ENCODE assay signal across 31 cellular contexts in genomic region chr6:88651400-88651799, GRCh38.
"Had no signal": no experiment of that assay in that cellular context is flagged by ENCODE, and none has a peak within 500 bp of the region (broad histone marks: within the 10 kb centered on the region; RNA-seq: fewer than 3 reads in every experiment).

No MANE protein-coding gene starts in this region.

- H3K9me3 Mint-ChIP-seq: activated B cell treated with CpG ODN at 0.5 μM for 24 hours; activated CD4-positive, alpha-beta T cell treated with anti-CD3 and anti-CD28 coated beads, Interleukin-2, amount 10 ng/mL, durations not matched to agents 7 days and 5 days; T-helper 1 cell treated with Interleukin-12 subunit alpha and Interleukin-12 subunit beta and Interleukin-4 antibody, amounts not matched to agents 30 μg/mL and 1 μg/mL, for 36 hours had no signal

- H3K27ac ChIP-seq: breast epithelium, SJSA1 had no signal

- H3K27ac Mint-ChIP-seq: activated B cell treated with CpG ODN at 0.5 μM for 24 hours; activated CD4-positive, alpha-beta memory T cell treated with anti-CD3 and anti-CD28 coated beads for 36 hours; activated CD4-positive, alpha-beta T cell treated with anti-CD3 and anti-CD28 coated beads, Interleukin-2, amount 10 ng/mL, durations not matched to agents 7 days and 5 days; activated naive CD4-positive, alpha-beta T cell treated with anti-CD3 and anti-CD28 coated beads, Interleukin-2, amount 10 ng/mL, durations not matched to agents 7 days and 5 days; activated naive CD8-positive, alpha-beta T cell treated with anti-CD3 and anti-CD28 coated beads for 36 hours; T-helper 1 cell treated with Interleukin-12 subunit alpha and Interleukin-12 subunit beta and Interleukin-4 antibody, amounts not matched to agents 30 μg/mL and 1 μg/mL, for 36 hours had no signal

- H3K4me3 Mint-ChIP-seq: activated B cell treated with CpG ODN at 0.5 μM for 24 hours; activated CD4-positive, alpha-beta memory T cell treated with anti-CD3 and anti-CD28 coated beads for 36 hours; activated CD4-positive, alpha-beta T cell treated with anti-CD3 and anti-CD28 coated beads, Interleukin-2, amount 10 ng/mL, durations not matched to agents 7 days and 5 days; activated naive CD4-positive, alpha-beta T cell treated with anti-CD3 and anti-CD28 coated beads, Interleukin-2, amount 10 ng/mL, durations not matched to agents 7 days and 5 days; activated naive CD8-positive, alpha-beta T cell treated with anti-CD3 and anti-CD28 coated beads for 36 hours; activated T-cell treated with anti-CD3 and anti-CD28 coated beads, Interleukin-2, amount 50 U/mL, for 4 hours; T-helper 1 cell treated with Interleukin-12 subunit alpha and Interleukin-12 subunit beta and Interleukin-4 antibody, amounts not matched to agents 30 μg/mL and 1 μg/mL, for 36 hours had no signal

- ATAC-seq: activated T-cell treated with anti-CD3 and anti-CD28 coated beads, Interleukin-2, amount 50 U/mL, for 4 hours; Panc1; SK-N-SH treated with all-trans-retinoic acid at 6 μM for 48 hours had no signal

- H3K4me3 ChIP-seq: breast epithelium, SJSA1 had no signal

- H3K27me3 Mint-ChIP-seq: activated B cell treated with CpG ODN at 0.5 μM for 24 hours; activated CD4-positive, alpha-beta memory T cell treated with anti-CD3 and anti-CD28 coated beads for 36 hours; activated CD4-positive, alpha-beta T cell treated with anti-CD3 and anti-CD28 coated beads, Interleukin-2, amount 10 ng/mL, durations not matched to agents 7 days and 5 days; activated naive CD4-positive, alpha-beta T cell treated with anti-CD3 and anti-CD28 coated beads, Interleukin-2, amount 10 ng/mL, durations not matched to agents 7 days and 5 days; activated naive CD8-positive, alpha-beta T cell treated with anti-CD3 and anti-CD28 coated beads for 36 hours had no signal

- H3K4me1 Mint-ChIP-seq: activated naive CD4-positive, alpha-beta T cell treated with anti-CD3 and anti-CD28 coated beads, Interleukin-2, amount 10 ng/mL, durations not matched to agents 7 days and 5 days had no signal

- DNase-seq: activated B cell treated with CpG ODN at 0.5 μM for 24 hours; activated CD4-positive, alpha-beta memory T cell treated with anti-CD3 and anti-CD28 coated beads for 36 hours; activated CD4-positive, alpha-beta T cell treated with anti-CD3 and anti-CD28 coated beads for 1 hour; activated CD4-positive, alpha-beta T cell treated with anti-CD3 and anti-CD28 coated beads, Interleukin-2, amount 10 ng/mL, durations not matched to agents 7 days and 5 days; activated CD8-positive, alpha-beta memory T cell treated with anti-CD3 and anti-CD28 coated beads for 24 hours; activated gamma-delta T cell; activated naive CD4-positive, alpha-beta T cell treated with anti-CD3 and anti-CD28 coated beads, Interleukin-2, amount 10 ng/mL, durations not matched to agents 7 days and 5 days; activated naive CD8-positive, alpha-beta T cell treated with anti-CD3 and anti-CD28 coated beads for 36 hours; activated T-cell treated with anti-CD3 and anti-CD28 coated beads, Interleukin-2, amount 50 U/mL, for 4 hours; aorta; caudate nucleus; KBM-7; MV-4-11; NCI-H1092 treated with DMSO at 0.1 percent for 48 hours; NCI-H1417 treated with DMSO at 0.1 percent for 48 hours; NCI-H1694; NCI-H2029; NCI-H2107; NCI-H2171 treated with DMSO at 0.1 percent for 48 hours; NCI-H226; NCI-H510A; NCI-H526 treated with DMSO at 0.1 percent for 48 hours; NCI-H82; NK-92 treated with Interleukin-12 subunit alpha and Interleukin-12 subunit beta, amount 100 ng/mL, for 24 hours; OCI-M1; SHP77 had no signal

- H3K9me3 ChIP-seq: breast epithelium, SJSA1 had no signal

- H3K27me3 ChIP-seq: breast epithelium, SJSA1 had no signal

- H3K4me1 ChIP-seq: breast epithelium, SJSA1 had no signal

- H3K36me3 ChIP-seq: SJSA1 had no signal
